ENCODE assay signal across 18 cellular contexts in the genomic region with DNA sequence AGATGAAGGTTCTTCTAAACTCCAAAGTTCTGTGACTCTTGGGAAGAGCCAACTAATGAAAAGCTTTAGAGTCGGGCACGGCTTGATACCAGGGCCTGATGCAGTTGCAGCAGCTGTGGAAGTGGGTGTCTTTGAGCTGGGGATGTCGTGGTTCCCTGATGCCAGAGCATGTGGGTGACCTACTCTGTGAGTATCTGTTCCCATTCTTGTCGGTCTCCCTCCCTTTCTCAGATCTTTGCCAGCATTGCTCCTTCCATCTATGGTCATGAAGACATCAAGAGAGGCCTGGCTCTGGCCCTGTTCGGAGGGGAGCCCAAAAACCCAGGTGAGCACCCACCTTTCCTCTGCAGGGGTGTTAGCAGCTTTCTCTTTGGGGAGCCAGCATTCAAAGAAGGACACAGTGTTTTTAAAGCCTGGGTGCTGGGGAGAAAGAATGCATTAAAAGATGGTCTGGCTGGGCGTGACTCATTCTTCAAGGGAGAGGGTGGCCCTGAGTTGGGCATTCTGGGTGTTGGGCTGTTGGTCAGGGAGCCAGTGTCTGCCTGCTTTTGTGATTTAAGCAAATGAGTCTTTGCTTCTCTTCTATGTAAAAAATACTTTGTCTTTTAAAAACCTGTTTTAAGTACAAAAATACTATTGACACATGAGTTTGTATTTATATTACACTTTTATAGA.
"Had no signal": no experiment of that assay in that cellular context is flagged by ENCODE, and none has a peak within 500 bp of the region (broad histone marks: within the 10 kb centered on the region; RNA-seq: fewer than 3 reads in every experiment).

No MANE protein-coding gene starts in this region.

- H3K4me1 Mint-ChIP-seq: endodermal cell, nephron progenitor cell, WTC11 had no signal

- ATAC-seq: left lobe of liver, sciatic nerve had no signal

- H3K4me3 ChIP-seq: transverse colon had no signal

- H3K27ac ChIP-seq: transverse colon had no signal

- H3K27me3 Mint-ChIP-seq: activated CD4-positive, alpha-beta T cell treated with anti-CD3 and anti-CD28 coated beads, Interleukin-2, amount 10 ng/mL, durations not matched to agents 24 days and 14 days; activated naive CD8-positive, alpha-beta T cell; dendritic cell treated with granulocyte-macrophage colony-stimulating factor and Interleukin-4, amounts not matched to agents 40 ng/mL and 50 ng/mL, for 4 days had no signal

- H3K27ac Mint-ChIP-seq: activated CD4-positive, alpha-beta T cell treated with anti-CD3 and anti-CD28 coated beads, Interleukin-2, amount 10 ng/mL, durations not matched to agents 24 days and 14 days; activated naive CD8-positive, alpha-beta T cell; activated T-helper 2 cell treated with anti-CD3 and anti-CD28 coated beads, Interferon-gamma antibody, Interleukin-2, Interleukin-4, amounts not matched to agents 10 μg/mL and 5 μg/mL and 100 μg/mL, durations not matched to agents 14 hours and 24 hours and 36 hours; dendritic cell treated with granulocyte-macrophage colony-stimulating factor and Interleukin-4, amounts not matched to agents 40 ng/mL and 50 ng/mL, for 4 days; endodermal cell; nephron progenitor cell; WTC11 had no signal

- DNase-seq: activated CD4-positive, alpha-beta T cell treated with anti-CD3 and anti-CD28 coated beads, Interleukin-2, amount 10 ng/mL, durations not matched to agents 24 days and 14 days; activated CD8-positive, alpha-beta memory T cell treated with anti-CD3 and anti-CD28 coated beads for 24 hours; caudate nucleus; endodermal cell; hypothalamus; mesenchymal stem cell; nephron progenitor cell; SK-N-SH; stimulated activated CD4-positive, alpha-beta T cell treated with anti-CD3 and anti-CD28 coated beads, Interleukin-2, amount 100 ng/mL, for 24 hours; stimulated activated naive CD4-positive, alpha-beta T cell; substantia nigra; transverse colon had no signal

- H3K36me3 ChIP-seq: transverse colon had no signal

- H3K27me3 ChIP-seq: transverse colon had no signal

- H3K9me3 ChIP-seq: SK-N-SH, transverse colon had no signal

- H3K4me1 ChIP-seq: transverse colon had no signal

- H3K4me3 Mint-ChIP-seq: activated CD4-positive, alpha-beta T cell treated with anti-CD3 and anti-CD28 coated beads, Interleukin-2, amount 10 ng/mL, durations not matched to agents 24 days and 14 days; activated naive CD8-positive, alpha-beta T cell; dendritic cell treated with granulocyte-macrophage colony-stimulating factor and Interleukin-4, amounts not matched to agents 40 ng/mL and 50 ng/mL, for 4 days; endodermal cell; nephron progenitor cell; WTC11 had no signal

- H3K9me3 Mint-ChIP-seq: activated CD4-positive, alpha-beta T cell treated with anti-CD3 and anti-CD28 coated beads, Interleukin-2, amount 10 ng/mL, durations not matched to agents 24 days and 14 days; activated T-helper 2 cell treated with anti-CD3 and anti-CD28 coated beads, Interferon-gamma antibody, Interleukin-2, Interleukin-4, amounts not matched to agents 10 μg/mL and 5 μg/mL and 100 μg/mL, durations not matched to agents 14 hours and 24 hours and 36 hours; dendritic cell treated with granulocyte-macrophage colony-stimulating factor and Interleukin-4, amounts not matched to agents 40 ng/mL and 50 ng/mL, for 4 days; endodermal cell; nephron progenitor cell; WTC11 had no signal
